Comparison of ENCODE assay signal across 1 cellular context in genomic region chr3:151869186-151869585, GRCh38.
TF ChIP-seq lines count a peak whose summit lies in the region.

No MANE protein-coding gene starts in this region.

TF ChIP-seq in SK-N-SH treated with all-trans-retinoic acid at 6 μM for 48 hours, 23 proteins besides CTCF, POLR2A, EP300 and RAD21 (continued from another document):
- TF ChIP-seq CSRNP3 (CRISPR knock-in tag; IDR thresholded peaks at IDR 0.05) = no peak
- TF ChIP-seq TSHZ2 (CRISPR knock-in tag; IDR thresholded peaks at IDR 0.05) = no peak
- TF ChIP-seq GLIS3 (CRISPR knock-in tag; IDR thresholded peaks at IDR 0.05) = no peak
